ENCODE assay signal across 14 cellular contexts in genomic region chr4:54113206-54113605, GRCh38. TPM values are rescaled to one million over a fixed set of nuclear protein-coding genes. Genes with fewer than 3 reads are reported as not detected.
DNase-seq lines count a peak whose midpoint lies in the region; ATAC-seq, FAIRE-seq and TF ChIP-seq lines count a peak whose summit lies in the region.
"Not testable (repeated sequence)": the region's sequence is repeated elsewhere in the genome, so short reads cannot be mapped to it uniquely, and the experiment has no call there.
"Had no signal": no experiment of that assay in that cellular context is flagged by ENCODE, and none has a peak within 500 bp of the region (broad histone marks: within the 10 kb centered on the region; RNA-seq: fewer than 3 reads in every experiment).

No MANE protein-coding gene starts in this region.

- not testable (repeated sequence) for H3K9ac ChIP-seq in trophoblast cell (ENCODE audit: low read length)

- not testable (repeated sequence) for H4K8ac ChIP-seq in trophoblast cell (ENCODE audit: low read depth, low read length)

- not testable (repeated sequence) for H4K12ac ChIP-seq in trophoblast cell (ENCODE audit: low read depth, low read length)

- H3K36me3 ChIP-seq in bronchial epithelial cell (ENCODE audit: control insufficient read depth, insufficient read depth, low read length); trophoblast cell (ENCODE audit: control insufficient read depth in 1 of 2, insufficient read depth in 2 of 2, low read length in 2 of 2): not testable (repeated sequence)

- H3K4ac ChIP-seq in trophoblast cell (ENCODE audit: low read depth, low read length) = not testable (repeated sequence)

- ATAC-seq in foreskin keratinocyte = peak; percentile 58

- not testable (repeated sequence) for FAIRE-seq in bronchial epithelial cell (lab: Jason Lieb, UNC)

- not testable (repeated sequence) for H3K9me3 ChIP-seq in trophoblast cell (ENCODE audit: insufficient read depth, low read depth, low read length)

- not testable (repeated sequence) for H3K79me2 ChIP-seq in trophoblast cell (ENCODE audit: control insufficient read depth, insufficient read depth, low read length, poor library complexity)

- peak; percentile 11 for DNase-seq in DMS53 (lab: John Stamatoyannopoulos, UW)
- DNase-seq in HT1080 (ENCODE audit: low read depth) = peak; percentile 44
- DNase-seq in NCI-H226 = peak; percentile 32
- peak; percentile 24 for DNase-seq in astrocyte of the hippocampus (ENCODE audit: low read depth, low spot score)
- DNase-seq in bronchial epithelial cell (ENCODE audit: low read depth) = peak; percentile 57
- peak in 1 of 2 donors; percentile 52 for DNase-seq in foreskin keratinocyte
- peak; percentile 69 to 70 for DNase-seq in trophoblast cell

- not testable (repeated sequence) for H3K14ac ChIP-seq in trophoblast cell (ENCODE audit: low read length)

- not testable (repeated sequence) for H4K91ac ChIP-seq in trophoblast cell (ENCODE audit: low read depth, low read length)

- not testable (repeated sequence) for H3K4me2 ChIP-seq in trophoblast cell (ENCODE audit: low read length)

- not testable (repeated sequence) for H3K4me1 ChIP-seq in foreskin keratinocyte
- peaks cover 9 to 13% of the 10 kb centered on the region in 2 experiments for H3K4me1 ChIP-seq in trophoblast cell (ENCODE audit: control insufficient read depth in 1 of 2, insufficient read depth in 2 of 2, low read length in 2 of 2)

- H2AFZ ChIP-seq in trophoblast cell (ENCODE audit: insufficient read depth, low read length, poor library complexity) = not testable (repeated sequence)

- not testable (repeated sequence) for H3K27ac ChIP-seq in foreskin keratinocyte; trophoblast cell (ENCODE audit: low read depth, low read length)

- peaks cover 17% of the 10 kb centered on the region for H3K27me3 ChIP-seq in bronchial epithelial cell (ENCODE audit: control insufficient read depth, insufficient read depth, low read length)
- peaks cover 44% of the 10 kb centered on the region for H3K27me3 ChIP-seq in foreskin keratinocyte
- peaks cover 14% of the 10 kb centered on the region for H3K27me3 ChIP-seq in trophoblast cell (ENCODE audit: insufficient read depth, low read length)

- H3K23ac ChIP-seq in trophoblast cell (ENCODE audit: low read length) = not testable (repeated sequence)

- H2AK5ac ChIP-seq in trophoblast cell (ENCODE audit: low read length) = not testable (repeated sequence)

- WGBS in trophoblast cell (ENCODE audit: extremely low coverage, insufficient coverage, insufficient read length) = no CpG with 5 or more reads among the region's 1 CpG

- H2BK12ac ChIP-seq in trophoblast cell (ENCODE audit: low read length) = not testable (repeated sequence)

- not testable (repeated sequence) for H2BK120ac ChIP-seq in trophoblast cell (ENCODE audit: insufficient read depth, low read length, poor library complexity)

- H3K4me3 ChIP-seq in bronchial epithelial cell (ENCODE audit: low read depth, low read length); trophoblast cell (ENCODE audit: low read depth, low read length): not testable (repeated sequence)

- not testable (repeated sequence) for H2BK5ac ChIP-seq in trophoblast cell (ENCODE audit: low read depth, low read length, poor library complexity)

- not testable (repeated sequence) for H3K18ac ChIP-seq in trophoblast cell (ENCODE audit: low read length)

- TF ChIP-seq CTCF in bronchial epithelial cell (IDR thresholded peaks at IDR 0.05; ENCODE audit: insufficient read depth, low read length, severe bottlenecking); foreskin keratinocyte (conservative IDR thresholded peaks at IDR 0.05): not testable (repeated sequence)

- not testable (repeated sequence) for H3K79me1 ChIP-seq in trophoblast cell (ENCODE audit: low read length)

RNA-seq across cellular contexts. Expression of gene GSX2, which starts 13.2 kb away (rescaled TPM):
- total RNA-seq in HT1080 (2014; rRNA removed; shearing (Covaris generic)) = not detected in 2 replicates
- polyA plus RNA-seq in HT1080 (2015; cell fraction: cytosol; rRNA removed) = not detected in 2 replicates
- polyA plus RNA-seq in HT1080 (2015; cell fraction: nucleus; rRNA removed) = not detected in 2 replicates
- total RNA-seq in bronchial epithelial cell (not detected in 2 replicates), foreskin keratinocyte (not detected in 2 replicates)
- polyA plus RNA-seq in foreskin keratinocyte = not detected in 2 replicates
- polyA plus RNA-seq in trophoblast cell (2013) = 0.07 and 0.10 TPM in 2 replicates
- total RNA-seq: Calu3; CD4-positive, alpha-beta memory T cell; GM23338; H4; H9 had no signal
- polyA plus RNA-seq: A549; BJ; CD4-positive, alpha-beta memory T cell had no signal

RNA-seq across cellular contexts. Expression of gene CHIC2, which starts 48.8 kb away (rescaled TPM):
- total RNA-seq in HT1080 (2014; rRNA removed; shearing (Covaris generic)) = 48.0 and 49.5 TPM in 2 replicates
- polyA plus RNA-seq in HT1080 (2015; cell fraction: cytosol; rRNA removed) = 41.8 and 43.0 TPM in 2 replicates
- polyA plus RNA-seq in HT1080 (2015; cell fraction: nucleus; rRNA removed) = 18.0 TPM in 2 replicates
- total RNA-seq in bronchial epithelial cell (36.1 and 42.2 TPM in 2 replicates), foreskin keratinocyte (21.8 and 22.4 TPM in 2 replicates)
- polyA plus RNA-seq in foreskin keratinocyte = 14.7 and 16.8 TPM in 2 replicates
- 19.9 and 20.4 TPM in 2 replicates for polyA plus RNA-seq in trophoblast cell (2013)
